In genomic region chr1:227562923-227563318, GRCh38 we compare ENCODE assay signal across 8 cellular contexts. TPM values are rescaled to one million over a fixed set of nuclear protein-coding genes. Genes with fewer than 3 reads are reported as not detected.
DNase-seq lines count a peak whose midpoint lies in the region; ATAC-seq, FAIRE-seq and TF ChIP-seq lines count a peak whose summit lies in the region.

No MANE protein-coding gene starts in this region.

- peaks cover 15% of the 10 kb centered on the region for H3K79me2 ChIP-seq in keratinocyte (ENCODE audit: control insufficient read depth, insufficient read depth, low read length)

- H2AFZ ChIP-seq in keratinocyte (ENCODE audit: control insufficient read depth, low read length), result peak overlapping the region; percentile 23

- no peak overlapping the region for H3K4me3 ChIP-seq in cardiac muscle cell
- H3K4me3 ChIP-seq in keratinocyte (ENCODE audit: control insufficient read depth in 2 of 3, extremely low read depth in 1 of 3, insufficient read depth in 2 of 3, low read depth in 1 of 3, low read length in 3 of 3), result peak overlapping the region in 1 of 3 experiments; percentile 75
- H3K4me3 ChIP-seq in thoracic aorta, result peak overlapping the region; percentile 85
- H3K4me3 ChIP-seq in vagina, result peak overlapping the region in 1 of 2 donors; percentile 66

- H3K36me3 Mint-ChIP-seq in activated CD4-positive, alpha-beta memory T cell treated with anti-CD3 and anti-CD28 coated beads, Interleukin-2, amount 10 ng/mL, durations not matched to agents 7 days and 5 days (ENCODE audit: low read depth), result peaks cover 36% of the 10 kb centered on the region

- POLR2A ChIA-PET in activated CD4-positive, alpha-beta memory T cell treated with anti-CD3 and anti-CD28 coated beads, Interleukin-2, amount 10 ng/mL, durations not matched to agents 7 days and 5 days (lab: Charles Lee), result interaction anchor here (0.7 kb wide), 1 partner anchor 840 kb away, joined by 3 read pairs; no protein-coding TSS in a partner anchor

- peaks cover 18% of the 10 kb centered on the region for H3K27me3 Mint-ChIP-seq in activated CD4-positive, alpha-beta memory T cell treated with anti-CD3 and anti-CD28 coated beads, Interleukin-2, amount 10 ng/mL, durations not matched to agents 7 days and 5 days

- intact Hi-C loops in cardiac septum (cut with DNase I), result loop anchor here (1.0 to 5.0 kb wide), 2 partner anchors 21 to 169 kb away; no protein-coding TSS in a partner anchor
- intact Hi-C loops in vagina (cut with DNase I), result no loop called here

- H3K9me1 ChIP-seq in keratinocyte (ENCODE audit: control insufficient read depth, extremely low read depth, insufficient read depth, low read length), result no peaks in the 10 kb centered on the region

- no peaks in the 10 kb centered on the region for H3K36me3 ChIP-seq in cardiac muscle cell
- no peaks in the 10 kb centered on the region for H3K36me3 ChIP-seq in keratinocyte (ENCODE audit: control insufficient read depth in 2 of 2, extremely low read depth in 1 of 2, insufficient read depth in 2 of 2, low read length in 2 of 2)
- H3K36me3 ChIP-seq in thoracic aorta, result no peaks in the 10 kb centered on the region
- H3K36me3 ChIP-seq in vagina, result no peaks in the 10 kb centered on the region

- H3K4me1 Mint-ChIP-seq in activated CD4-positive, alpha-beta memory T cell treated with anti-CD3 and anti-CD28 coated beads, Interleukin-2, amount 10 ng/mL, durations not matched to agents 7 days and 5 days, result peaks cover 20% of the 10 kb centered on the region

- H3K4me2 ChIP-seq in keratinocyte (ENCODE audit: control insufficient read depth, extremely low read depth, insufficient read depth, low read depth, low read length), result peak overlapping the region; percentile 17

- no peak for TF ChIP-seq CTCF in cardiac muscle cell (IDR thresholded peaks at IDR 0.05; ENCODE audit: low read depth, low read length)
- TF ChIP-seq CTCF in keratinocyte (optimal IDR thresholded peaks at IDR 0.05 in 1 of 3, IDR thresholded peaks at IDR 0.05 in 1 of 3, conservative IDR thresholded peaks at IDR 0.05 in 1 of 3; ENCODE audit: extremely low read depth in 1 of 3, insufficient read depth in 2 of 3, low read length in 3 of 3), result no peak
- no peak for TF ChIP-seq CTCF in thoracic aorta (IDR thresholded peaks at IDR 0.05)
- TF ChIP-seq CTCF in vagina (IDR thresholded peaks at IDR 0.05), result no peak

- dilution Hi-C loops in keratinocyte (cut with MboI; ENCODE audit: extremely low pct_ligation_motif_present, low sequenced_read_pairs), result no loop called here

- H3K27me3 ChIP-seq in cardiac muscle cell (no peaks in the 10 kb centered on the region), keratinocyte (ENCODE audit: control insufficient read depth, extremely low read depth, insufficient read depth, low read length) (peaks cover 16% of the 10 kb centered on the region), thoracic aorta (replicated peaks; ENCODE audit: insufficient read depth) (no peaks in the 10 kb centered on the region), vagina (no peaks in the 10 kb centered on the region)

- H4K20me1 ChIP-seq in keratinocyte (ENCODE audit: control insufficient read depth, extremely low read depth, insufficient read depth, low read length), result no peaks in the 10 kb centered on the region

- ATAC-seq in thoracic aorta (ENCODE audit: insufficient number of reproducible peaks, low FRiP score, low read depth), result no peak
- no peak for ATAC-seq in GM21528 (IDR thresholded peaks at IDR 0.05; ENCODE audit: low FRiP score, unreplicated experiment)

- no peak for FAIRE-seq in keratinocyte (lab: Jason Lieb, UNC)

- H3K4me3 Mint-ChIP-seq in activated CD4-positive, alpha-beta memory T cell treated with anti-CD3 and anti-CD28 coated beads, Interleukin-2, amount 10 ng/mL, durations not matched to agents 7 days and 5 days, result peak overlapping the region; percentile 79

- H3K27ac ChIP-seq in cardiac muscle cell (peak overlapping the region; percentile 99), keratinocyte (ENCODE audit: control insufficient read depth, insufficient read depth, low read length) (no peak overlapping the region), thoracic aorta (no peak overlapping the region), vagina (no peak overlapping the region)

- H3K9me3 ChIP-seq in cardiac muscle cell (ENCODE audit: low read depth) (no peaks in the 10 kb centered on the region), keratinocyte (ENCODE audit: control insufficient read depth, low read depth, low read length) (peaks cover 2% of the 10 kb centered on the region), thoracic aorta (no peaks in the 10 kb centered on the region), vagina (no peaks in the 10 kb centered on the region)

- DNase-seq in cardiac muscle cell (ENCODE audit: low read depth in 1 of 2, low spot score in 1 of 2) (no peak), cardiac septum (ENCODE audit: low spot score) (no peak), keratinocyte (ENCODE audit: low read depth, low spot score) (no peak), thoracic aorta (ENCODE audit: low spot score) (no peak), NCI-H1092 (lab: John Stamatoyannopoulos, UW) (no peak), vagina (ENCODE audit: extremely low spot score in 2 of 2) (no peak)
- DNase-seq in activated CD4-positive, alpha-beta memory T cell treated with anti-CD3 and anti-CD28 coated beads, Interleukin-2, amount 10 ng/mL, durations not matched to agents 7 days and 5 days, result no peak

- no peak overlapping the region for H3K9ac ChIP-seq in keratinocyte (ENCODE audit: control insufficient read depth, extremely low read depth, insufficient read depth, low read length)

- H3K4me1 ChIP-seq in cardiac muscle cell (ENCODE audit: low read depth), result peaks cover 6% of the 10 kb centered on the region
- H3K4me1 ChIP-seq in keratinocyte (ENCODE audit: control insufficient read depth, extremely low read depth, insufficient read depth, low read length), result peaks cover 7% of the 10 kb centered on the region
- peaks cover 3 to 6% of the 10 kb centered on the region in 2 donors for H3K4me1 ChIP-seq in thoracic aorta (ENCODE audit: control insufficient read depth in 1 of 2, low read depth in 2 of 2)
- peaks cover 19% of the 10 kb centered on the region for H3K4me1 ChIP-seq in vagina

- TF ChIP-seq POLR2A in vagina (IDR thresholded peaks at IDR 0.05), result no peak

- peaks cover 28% of the 10 kb centered on the region for H3K9me3 Mint-ChIP-seq in activated CD4-positive, alpha-beta memory T cell treated with anti-CD3 and anti-CD28 coated beads, Interleukin-2, amount 10 ng/mL, durations not matched to agents 7 days and 5 days

- CTCF ChIA-PET in activated CD4-positive, alpha-beta memory T cell treated with anti-CD3 and anti-CD28 coated beads, Interleukin-2, amount 10 ng/mL, durations not matched to agents 7 days and 5 days (lab: Charles Lee), result interaction anchor here (1.5 to 3.1 kb wide), 2 partner anchors 20 to 168 kb away, joined by 3 to 29 read pairs; no protein-coding TSS in a partner anchor

- peak overlapping the region; percentile 74 for H3K27ac Mint-ChIP-seq in activated CD4-positive, alpha-beta memory T cell treated with anti-CD3 and anti-CD28 coated beads, Interleukin-2, amount 10 ng/mL, durations not matched to agents 7 days and 5 days

RNA-seq across cellular contexts. Expression of gene ZNF678, which starts 0.4 kb away (rescaled TPM):
- total RNA-seq in cardiac muscle cell (8.1 and 14.2 TPM in 2 replicates), cardiac septum (4.5 TPM), thoracic aorta (10 to 100 TPM in 1 of 2 donors, 1 to 10 TPM in 1; 7.1 to 10.6 TPM), vagina (15.2 TPM)
- polyA plus RNA-seq in cardiac muscle cell (3.5 and 4.3 TPM in 2 replicates), keratinocyte (1.5 to 3.0 TPM (median 2.2 TPM) in 3 replicates)
- 1 to 10 TPM; 4.6 to 4.9 TPM for total RNA-seq in activated CD4-positive, alpha-beta memory T cell treated with anti-CD3 and anti-CD28 coated beads, Interleukin-2, amount 10 ng/mL, durations not matched to agents 7 days and 5 days
- polyA plus RNA-seq in keratinocyte (2011; ENCODE audit: low read depth), result 1.1 TPM
- polyA plus RNA-seq in keratinocyte (2011; cell fraction: cytosol; rRNA removed), result 0.64 and 0.91 TPM in 2 replicates
- 3.0 and 5.1 TPM in 2 replicates for polyA plus RNA-seq in keratinocyte (2011; cell fraction: nucleus; rRNA removed)
- 0.52 and 1.5 TPM in 2 replicates for polyA plus RNA-seq in keratinocyte (2012; ENCODE audit: low replicate concordance)
- 4.9 to 15.3 TPM (median 12.4 TPM) in 3 replicates for polyA minus RNA-seq in keratinocyte
- 5.0 TPM for polyA minus RNA-seq in keratinocyte (2011; cell fraction: cytosol; rRNA and poly(A)+ RNA removed)
- polyA minus RNA-seq in keratinocyte (2011; cell fraction: nucleus; rRNA and poly(A)+ RNA removed), result 12.3 and 17.5 TPM in 2 replicates
